In the genomic region with DNA sequence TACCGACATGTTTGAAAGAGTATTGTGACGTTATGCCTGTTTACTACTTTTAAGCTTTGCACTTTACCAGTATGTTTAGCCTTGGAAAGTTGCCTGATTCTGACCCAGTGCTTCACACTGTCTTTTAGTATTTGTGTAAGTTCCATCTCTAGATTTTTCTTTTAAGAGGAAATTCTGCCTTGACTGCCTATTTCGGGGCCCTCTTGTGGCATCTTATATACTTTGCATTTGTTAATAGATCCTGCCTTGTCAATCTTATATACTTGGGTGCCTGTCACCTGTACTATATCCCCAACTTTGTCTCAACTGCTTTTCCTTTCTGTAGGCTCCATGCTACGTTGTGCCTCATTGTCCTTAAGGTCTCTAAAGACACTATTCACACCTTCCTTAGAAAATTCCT, we compare ENCODE assay signal across 11 cellular contexts.
A peak's percentile ranks its signal among the peaks of the same experiment; 100 is the strongest.
DNase-seq lines count a peak whose midpoint lies in the region; ATAC-seq, FAIRE-seq and TF ChIP-seq lines count a peak whose summit lies in the region.
"Had no signal": no experiment of that assay in that cellular context is flagged by ENCODE, and none has a peak within 500 bp of the region (broad histone marks: within the 10 kb centered on the region; RNA-seq: fewer than 3 reads in every experiment).

No MANE protein-coding gene starts in this region.

- peak overlapping the region; percentile 17; the same call in 1 of the 2 replicates for H3K4me2 ChIP-seq in MM.1S (ENCODE audit: low read depth, low read length)

- H3K9me2 ChIP-seq in MM.1S (replicated peaks; ENCODE audit: insufficient read depth, low read length), result no peaks in the 10 kb centered on the region

- no peak for ATAC-seq in HG02981 (IDR thresholded peaks at IDR 0.05; ENCODE audit: unreplicated experiment)
- ATAC-seq: left lung had no signal

- H3K36me3 ChIP-seq in MM.1S (replicated peaks; ENCODE audit: insufficient read depth, low read length) (no peaks in the 10 kb centered on the region), kidney (ENCODE audit: control insufficient read depth in 1 of 2, insufficient read depth in 2 of 2, low read length in 2 of 2) (no peaks in the 10 kb centered on the region)
- H3K36me3 ChIP-seq: left lung had no signal

- TF ChIP-seq CTCF in MM.1S (IDR thresholded peaks at IDR 0.05; ENCODE audit: low read length) (peak; percentile 42), astrocyte of the spinal cord (IDR thresholded peaks at IDR 0.05; ENCODE audit: low read depth, low read length) (no peak), kidney (IDR thresholded peaks at IDR 0.05; ENCODE audit: borderline replicate concordance, extremely low read depth, insufficient read depth) (no peak)

- no peaks in the 10 kb centered on the region for H3F3A ChIP-seq in MM.1S (ENCODE audit: insufficient read depth, low read length)

- H3K27me3 ChIP-seq in MM.1S (replicated peaks; ENCODE audit: insufficient read depth, low read length), result no peaks in the 10 kb centered on the region
- H3K27me3 ChIP-seq: left lung had no signal

- H4K20me1 ChIP-seq in MM.1S (ENCODE audit: insufficient read depth, low read length), result no peaks in the 10 kb centered on the region

- intact Hi-C loops in kidney (cut with DNase I), result no loop called here

- FAIRE-seq in kidney (lab: Jason Lieb, UNC), result no peak

- in situ Hi-C loops in astrocyte of the spinal cord (cut with HindIII; ENCODE audit: low sequenced_read_pairs), result no loop called here

- DNase-seq in NCI-H748 (lab: John Stamatoyannopoulos, UW; ENCODE audit: unreplicated experiment) (peak; percentile 7), NCI-H748 treated with DMSO at 0.1 percent for 48 hours (lab: John Stamatoyannopoulos, UW) (no peak), MM.1S (peak; percentile 33), astrocyte of the spinal cord (ENCODE audit: low read depth, low spot score) (peak; percentile 9), pons (ENCODE audit: low spot score) (peak; percentile 4), AG20443 (ENCODE audit: low spot score) (no peak), kidney (no peak)
- DNase-seq: activated CD4-positive, alpha-beta T cell treated with anti-CD3 and anti-CD28 coated beads for 4 hours; CD4-positive, alpha-beta T cell; left lung had no signal

- no peak overlapping the region for H2AFZ ChIP-seq in MM.1S (ENCODE audit: low read length)

- H3K9ac ChIP-seq in MM.1S (ENCODE audit: low read length) (no peak overlapping the region), kidney (ENCODE audit: low read length in 2 of 2) (no peak overlapping the region)

- H3K4me3 ChIP-seq in MM.1S (ENCODE audit: low read length), result no peak overlapping the region
- H3K4me3 ChIP-seq in astrocyte of the spinal cord (ENCODE audit: low read depth, low read length), result no peak overlapping the region
- no peak overlapping the region for H3K4me3 ChIP-seq in kidney (ENCODE audit: low read length in 2 of 2)
- H3K4me3 ChIP-seq: left lung had no signal

- no peak overlapping the region for H3K27ac ChIP-seq in MM.1S (ENCODE audit: low read length)
- no peak overlapping the region for H3K27ac ChIP-seq in kidney (ENCODE audit: low read depth in 2 of 2, low read length in 2 of 2)
- H3K27ac ChIP-seq: left lung had no signal

- no peaks in the 10 kb centered on the region for H3K4me1 ChIP-seq in MM.1S (ENCODE audit: low read length)
- no peaks in the 10 kb centered on the region for H3K4me1 ChIP-seq in kidney (ENCODE audit: control insufficient read depth in 1 of 2, insufficient read depth in 1 of 2, low read depth in 1 of 2, low read length in 2 of 2)
- H3K4me1 ChIP-seq: left lung had no signal

- H3K9me3 ChIP-seq in MM.1S (replicated peaks; ENCODE audit: insufficient read depth, low read length) (no peaks in the 10 kb centered on the region), kidney (ENCODE audit: control insufficient read depth in 1 of 2, low read length in 2 of 2) (peaks cover 0 to 2% of the 10 kb centered on the region in 2 donors)

- H3K79me2 ChIP-seq in MM.1S (ENCODE audit: low read length), result no peaks in the 10 kb centered on the region

Comparison
In these comparisons a context has a peak if more than half of its experiments do, and no peak if none do; other contexts are left out.
1. DNase-seq: peak in NCI-H748 (single experiment), MM.1S (single experiment), astrocyte of the spinal cord (single experiment) and pons (single experiment); none in NCI-H748 treated with DMSO at 0.1 percent for 48 hours (single experiment), AG20443 (single experiment) and kidney (single experiment).